ENCODE assay signal across 24 cellular contexts in genomic region chr11:69373251-69373635, GRCh38.
DNase-seq lines count a peak whose midpoint lies in the region; ATAC-seq and TF ChIP-seq lines count a peak whose summit lies in the region.
"Had no signal": no experiment of that assay in that cellular context is flagged by ENCODE, and none has a peak within 500 bp of the region (broad histone marks: within the 10 kb centered on the region; RNA-seq: fewer than 3 reads in every experiment).

No MANE protein-coding gene starts in this region.

- no CpG with 5 or more reads among the region's 2 CpGs for WGBS in H9 (ENCODE audit: extremely low coverage, insufficient read length, low lambda C conversion rate)
- WGBS in endodermal cell (ENCODE audit: insufficient coverage in 1 of 2, insufficient read length in 1 of 2), 2 experiments: 82% methylated on average over 2 of the region's 2 CpGs; no CpG with 5 or more reads in 1 of the 2 experiments

- H3K27me3 Mint-ChIP-seq in H9 (ENCODE audit: low read depth): peaks cover 4% of the 10 kb centered on the region
- H3K27me3 Mint-ChIP-seq in endodermal cell (ENCODE audit: insufficient read depth): peaks cover 9% of the 10 kb centered on the region

- H4K91ac ChIP-seq in H9 (ENCODE audit: insufficient read length, low read depth, low read length): no peak overlapping the region

- no peaks in the 10 kb centered on the region for H3K23me2 ChIP-seq in H9 (ENCODE audit: insufficient read length, low read depth, low read length, poor library complexity, severe bottlenecking)

- H3K9me3 Mint-ChIP-seq in H9: peaks cover 10 to 21% of the 10 kb centered on the region in 2 experiments; a peak in 4 of 5 replicates
- H3K9me3 Mint-ChIP-seq in endodermal cell: peaks cover 14% of the 10 kb centered on the region
- H3K9me3 Mint-ChIP-seq: CD8-positive, alpha-beta memory T cell had no signal

- H4K5ac ChIP-seq in H9 (ENCODE audit: insufficient read length, low read depth, low read length): no peak overlapping the region

- no peaks in the 10 kb centered on the region for H3K9me3 ChIP-seq in H9 (ENCODE audit: control insufficient read depth, low read depth, low read length)
- peaks cover 10% of the 10 kb centered on the region for H3K9me3 ChIP-seq in endodermal cell (ENCODE audit: control insufficient read depth, low read length)
- no peaks in the 10 kb centered on the region for H3K9me3 ChIP-seq in osteoblast (ENCODE audit: low read depth, low read length)

- H2BK5ac ChIP-seq in H9 (ENCODE audit: insufficient read length, low read length): no peak overlapping the region

- H3K27ac ChIP-seq in H9 (ENCODE audit: insufficient read length, low read depth, low read length) (no peak overlapping the region), endodermal cell (ENCODE audit: low read depth, low read length) (no peak overlapping the region), osteoblast (ENCODE audit: low read depth, low read length) (no peak overlapping the region)
- H3K27ac ChIP-seq: GM23248, HL-60, RWPE1 had no signal

- no peaks in the 10 kb centered on the region for H3K27me3 ChIP-seq in H9 (ENCODE audit: insufficient read depth, low read length)
- no peaks in the 10 kb centered on the region for H3K27me3 ChIP-seq in endodermal cell (ENCODE audit: control insufficient read depth, insufficient read depth, low read length, poor library complexity, severe bottlenecking)
- H3K27me3 ChIP-seq in osteoblast (ENCODE audit: insufficient read depth, low read length): no peaks in the 10 kb centered on the region

- no peak overlapping the region for H3T11ph ChIP-seq in H9 (ENCODE audit: low read length)

- H2BK12ac ChIP-seq in H9 (ENCODE audit: insufficient read length, low read depth, low read length): no peak overlapping the region

- H2BK20ac ChIP-seq in H9 (ENCODE audit: low read depth, low read length, poor library complexity, severe bottlenecking): no peak overlapping the region

- H2AFZ ChIP-seq in H9 (ENCODE audit: low read length) (no peak overlapping the region), osteoblast (ENCODE audit: low read length) (no peak overlapping the region)
- H2AFZ ChIP-seq: GM23248 had no signal

- TF ChIP-seq CTCF in H9 (conservative IDR thresholded peaks at IDR 0.05): no peak
- no peak for TF ChIP-seq CTCF in endodermal cell (conservative IDR thresholded peaks at IDR 0.05)
- TF ChIP-seq CTCF in osteoblast (IDR thresholded peaks at IDR 0.05; ENCODE audit: extremely low read depth, low read depth, low read length): no peak

- no peak overlapping the region for H3K56ac ChIP-seq in H9 (ENCODE audit: insufficient read length, low read depth, low read length)

- no peak overlapping the region for H3K4me2 ChIP-seq in H9 (ENCODE audit: insufficient read depth, insufficient read length, low read length)
- H3K4me2 ChIP-seq in osteoblast (ENCODE audit: insufficient read depth, low read length): no peak overlapping the region

- no peaks in the 10 kb centered on the region for H3K4me1 ChIP-seq in H9 (ENCODE audit: insufficient read depth, low read length)
- no peaks in the 10 kb centered on the region for H3K4me1 ChIP-seq in endodermal cell (ENCODE audit: control insufficient read depth, insufficient read depth, low read length)
- H3K4me1 ChIP-seq in osteoblast (ENCODE audit: insufficient read depth, low read length): no peaks in the 10 kb centered on the region

- ATAC-seq in GM18498 (IDR thresholded peaks at IDR 0.05; ENCODE audit: unreplicated experiment): no peak

- H3K23ac ChIP-seq in H9 (ENCODE audit: insufficient read length, low read depth, low read length): no peak overlapping the region

- no peak overlapping the region for H2BK15ac ChIP-seq in H9 (ENCODE audit: low read depth, low read length)

- H3K4me3 ChIP-seq in endodermal cell (ENCODE audit: low read length) (no peak overlapping the region), osteoblast (ENCODE audit: insufficient read depth, low read length) (no peak overlapping the region)
- H3K4me3 ChIP-seq: GM23248 had no signal

- H3K9ac ChIP-seq in H9 (ENCODE audit: extremely low read depth, insufficient read length, low read length): no peak overlapping the region
- no peak overlapping the region for H3K9ac ChIP-seq in endodermal cell (ENCODE audit: extremely low read depth, low read length, poor library complexity, severe bottlenecking)
- H3K9ac ChIP-seq: GM23248 had no signal

- H4K20me1 ChIP-seq in H9 (ENCODE audit: control insufficient read depth, insufficient read depth, insufficient read length) (peaks cover 3% of the 10 kb centered on the region), osteoblast (ENCODE audit: insufficient read depth, low read length) (no peaks in the 10 kb centered on the region)

- H3K79me2 ChIP-seq in H9 (ENCODE audit: insufficient read depth, low read length): no peaks in the 10 kb centered on the region
- H3K79me2 ChIP-seq in osteoblast (ENCODE audit: insufficient read depth, low read length): no peaks in the 10 kb centered on the region

- no peak overlapping the region; the same call in 1 of the 2 replicates for H3K14ac ChIP-seq in H9 (ENCODE audit: insufficient read depth, low read length)

- H3K4me3 Mint-ChIP-seq in H9 (no peak overlapping the region), endodermal cell (no peak overlapping the region)
- H3K4me3 Mint-ChIP-seq: CD8-positive, alpha-beta memory T cell had no signal

- no peak overlapping the region for H2BK120ac ChIP-seq in H9 (ENCODE audit: low read depth, low read length, poor library complexity, severe bottlenecking)

- H3K79me1 ChIP-seq in H9 (ENCODE audit: insufficient read depth, low read depth, low read length, poor library complexity, severe bottlenecking): no peaks in the 10 kb centered on the region

- H4K8ac ChIP-seq in H9 (replicated peaks; ENCODE audit: insufficient read length, low read depth, low read length): no peak overlapping the region

- H3K18ac ChIP-seq in H9 (ENCODE audit: insufficient read length, low read depth, low read length): no peak overlapping the region

- peak; percentile 24 for DNase-seq in activated CD8-positive, alpha-beta memory T cell treated with anti-CD3 and anti-CD28 coated beads for 24 hours
- DNase-seq in activated CD8-positive, alpha-beta memory T cell treated with anti-CD3 and anti-CD28 coated beads, Interleukin-2, amount 50 U/mL, for 48 hours: no peak
- DNase-seq in H9: peak; percentile 8
- peak; percentile 22 for DNase-seq in endodermal cell
- peak; percentile 27 for DNase-seq in osteoblast (ENCODE audit: insufficient read length, low spot score, missing footprints)
- no peak for DNase-seq in activated CD4-positive, alpha-beta T cell treated with anti-CD3 and anti-CD28 coated beads for 48 hours
- DNase-seq in NCI-H2107 treated with DMSO at 0.1 percent for 48 hours (lab: John Stamatoyannopoulos, UW; ENCODE audit: unreplicated experiment): no peak
- DNase-seq: AML-193, Calu3, GM23248, HCEC 1CT, KBM-7, MM.1S, NCI-H1048, NCI-H1417 treated with DMSO at 0.1 percent for 48 hours, NCI-H187, NCI-H2107, NCI-H510A, NCI-H748 treated with DMSO at 0.1 percent for 48 hours, SIG-M5 had no signal

- H3K4me1 Mint-ChIP-seq in H9: no peaks in the 10 kb centered on the region
- no peaks in the 10 kb centered on the region for H3K4me1 Mint-ChIP-seq in endodermal cell
- H3K4me1 Mint-ChIP-seq: CD8-positive, alpha-beta memory T cell had no signal

- H3K27ac Mint-ChIP-seq in H9 (no peak overlapping the region), endodermal cell (no peak overlapping the region)
- H3K27ac Mint-ChIP-seq: CD8-positive, alpha-beta memory T cell had no signal

- H2AK5ac ChIP-seq in H9 (ENCODE audit: insufficient read length, low read length): no peak overlapping the region

- H3K36me3 ChIP-seq in endodermal cell (ENCODE audit: control insufficient read depth, insufficient read depth, low read length) (no peaks in the 10 kb centered on the region), osteoblast (ENCODE audit: insufficient read depth, low read length) (no peaks in the 10 kb centered on the region)

- no peak overlapping the region for H3K4ac ChIP-seq in H9 (ENCODE audit: low read depth, low read length)

- H3K36me3 Mint-ChIP-seq in H9 (ENCODE audit: insufficient read depth in 1 of 3, low read depth in 3 of 3): peaks cover 0 to 15% (median 4%) of the 10 kb centered on the region in 3 experiments; a peak in 4 of 7 replicates
- no peaks in the 10 kb centered on the region for H3K36me3 Mint-ChIP-seq in endodermal cell (ENCODE audit: low read depth)
- H3K36me3 Mint-ChIP-seq: CD8-positive, alpha-beta memory T cell had no signal

Comparison
In these comparisons a context has a peak if more than half of its experiments do, and no peak if none do; other contexts are left out.
1. DNase-seq: peak in activated CD8-positive, alpha-beta memory T cell treated with anti-CD3 and anti-CD28 coated beads for 24 hours (single experiment), H9 (single experiment), endodermal cell (single experiment) and osteoblast (single experiment); none in activated CD8-positive, alpha-beta memory T cell treated with anti-CD3 and anti-CD28 coated beads, Interleukin-2, amount 50 U/mL, for 48 hours (single experiment), activated CD4-positive, alpha-beta T cell treated with anti-CD3 and anti-CD28 coated beads for 48 hours (single experiment) and NCI-H2107 treated with DMSO at 0.1 percent for 48 hours (single experiment).